Comparison of ENCODE assay signal across 29 cellular contexts in the genomic region with DNA sequence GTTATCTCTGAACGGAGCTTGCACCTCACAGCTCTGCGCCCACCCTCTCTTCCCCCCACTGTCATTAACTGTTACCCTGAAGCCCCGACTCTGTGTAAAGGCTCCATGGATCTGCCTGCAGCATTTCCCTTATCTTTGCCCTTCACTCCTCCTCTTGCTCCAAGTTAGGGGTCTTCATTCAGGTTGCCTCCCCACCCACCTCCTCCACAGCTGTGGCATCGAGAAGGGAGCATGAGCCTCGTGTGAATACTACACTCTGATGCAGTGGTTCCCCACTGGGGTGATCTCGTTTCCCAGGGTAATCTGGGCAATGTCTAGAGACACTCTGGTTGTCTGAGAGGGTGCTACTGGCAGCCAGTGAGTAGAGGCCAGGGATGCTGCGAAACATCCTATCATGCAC. TPM values are rescaled to one million over a fixed set of nuclear protein-coding genes. Genes with fewer than 3 reads are reported as not detected.
"Had no signal": no experiment of that assay in that cellular context is flagged by ENCODE, and none has a peak within 500 bp of the region (broad histone marks: within the 10 kb centered on the region; RNA-seq: fewer than 3 reads in every experiment).

No MANE protein-coding gene starts in this region.

- H3K4me1 Mint-ChIP-seq: immature natural killer cell, memory B cell had no signal

- DNase-seq: dermis blood vessel endothelial cell; effector memory CD4-positive, alpha-beta T cell; foreskin keratinocyte; hypothalamus; immature natural killer cell; islet precursor cell; kidney glomerular epithelial cell; left colon; midbrain; nephron progenitor cell; right lobe of liver; small intestine; stimulated activated CD4-positive, alpha-beta T cell treated with anti-CD3 and anti-CD28 coated beads, Interleukin-15, amount 100 ng/mL, for 24 hours; stimulated activated CD4-positive, alpha-beta T cell treated with anti-CD3 and anti-CD28 coated beads, Interleukin-4, amount 100 ng/mL, for 1 hour; stimulated activated CD8-positive, alpha-beta memory T cell treated with anti-CD3 and anti-CD28 coated beads, Interleukin-4, amount 100 ng/mL, for 48 hours; stimulated activated naive CD8-positive, alpha-beta T cell treated with anti-CD3 and anti-CD28 coated beads, Interleukin-15, Interleukin-2, amounts not matched to agents 100 U/mL and 50 U/mL, for 24 hours; upper lobe of left lung; uterus had no signal

- H3K27me3 ChIP-seq: esophagus muscularis mucosa, gastroesophageal sphincter, right lobe of liver, tibial nerve, upper lobe of left lung, uterus had no signal

- H3K4me1 ChIP-seq: foreskin keratinocyte, prostate gland, right lobe of liver, tibial nerve, uterus had no signal

- H3K9me3 ChIP-seq: esophagus muscularis mucosa, gastroesophageal sphincter, neutrophil, prostate gland, right lobe of liver, thoracic aorta, tibial nerve, upper lobe of left lung, uterus had no signal

- H3K36me3 ChIP-seq: esophagus muscularis mucosa, gastroesophageal sphincter, neutrophil, prostate gland, right lobe of liver, thoracic aorta, tibial nerve, upper lobe of left lung, uterus had no signal

- H3K36me3 Mint-ChIP-seq: immature natural killer cell; memory B cell; naive thymus-derived CD4-positive, alpha-beta T cell had no signal

- H3K9me3 Mint-ChIP-seq: immature natural killer cell, memory B cell, nephron progenitor cell had no signal

- ATAC-seq: foreskin keratinocyte; gastroesophageal sphincter; left colon; naive thymus-derived CD4-positive, alpha-beta T cell; stimulated activated naive CD8-positive, alpha-beta T cell treated with anti-CD3 and anti-CD28 coated beads, Interleukin-15, Interleukin-2, amounts not matched to agents 100 U/mL and 50 U/mL, for 24 hours had no signal

- H3K4me3 Mint-ChIP-seq: immature natural killer cell; memory B cell; naive thymus-derived CD4-positive, alpha-beta T cell; nephron progenitor cell had no signal

- H3K27ac Mint-ChIP-seq: immature natural killer cell; memory B cell; naive thymus-derived CD4-positive, alpha-beta T cell; nephron progenitor cell had no signal

- H3K4me3 ChIP-seq: coronary artery, esophagus muscularis mucosa, gastroesophageal sphincter, lung, prostate gland, right lobe of liver, thoracic aorta, tibial nerve, upper lobe of left lung, uterus had no signal

- H3K27ac ChIP-seq: coronary artery, foreskin keratinocyte, neutrophil, prostate gland, right lobe of liver, thoracic aorta, tibial nerve, upper lobe of left lung, uterus had no signal

RNA-seq across cellular contexts. Expression of a gene that starts 51.4 kb away (rescaled TPM):
- total RNA-seq: fibroblast of lung had no signal
- polyA plus RNA-seq: immature natural killer cell had no signal
